ENCODE assay signal across 8 cellular contexts in the genomic region with DNA sequence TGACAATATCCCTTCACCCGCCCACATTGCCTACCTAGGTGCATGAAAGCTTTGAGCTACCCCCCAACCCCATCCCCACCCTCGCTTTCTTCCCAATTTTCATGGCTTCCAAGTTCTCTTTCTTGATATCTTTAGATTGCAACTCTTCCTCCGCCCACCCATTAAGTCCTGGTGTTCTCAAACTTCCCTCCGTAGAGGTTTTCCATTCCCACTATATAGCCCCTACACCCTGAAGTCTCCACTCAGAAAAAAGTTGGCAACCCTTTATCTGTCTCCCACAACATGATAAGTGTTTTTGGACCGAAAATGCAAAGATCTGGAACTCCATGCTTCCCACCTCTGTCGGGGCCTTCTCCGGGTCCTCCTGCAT. TPM values are rescaled to one million over a fixed set of nuclear protein-coding genes. Genes with fewer than 3 reads are reported as not detected.
DNase-seq lines count a peak whose midpoint lies in the region; ATAC-seq, FAIRE-seq and TF ChIP-seq lines count a peak whose summit lies in the region.

No MANE protein-coding gene starts in this region.

- peaks cover 23% of the 10 kb centered on the region for H3K79me2 ChIP-seq in DOHH2 (ENCODE audit: control insufficient read depth, low read length)

- TF ChIP-seq CTCF in DOHH2 (IDR thresholded peaks at IDR 0.05; ENCODE audit: low read depth, low read length, poor library complexity, severe bottlenecking) (no peak), esophagus muscularis mucosa (IDR thresholded peaks at IDR 0.05) (no peak), pancreas (IDR thresholded peaks at IDR 0.05) (no peak)

- H3K9me3 ChIP-seq in DOHH2 (ENCODE audit: control insufficient read depth, insufficient read depth, low read length) (no peaks in the 10 kb centered on the region), SJCRH30 (replicated peaks) (no peaks in the 10 kb centered on the region), esophagus muscularis mucosa (no peaks in the 10 kb centered on the region), pancreas (no peaks in the 10 kb centered on the region)

- ATAC-seq in pancreas: peak in 3 of 4 donors; percentile 0 to 2 (median 1)
- ATAC-seq in activated CD4-positive, CD25-positive, alpha-beta regulatory T cell treated with anti-CD3 and anti-CD28 coated beads, Interleukin-2, amount 50 U/mL, for 24 hours: no peak

- no peaks in the 10 kb centered on the region for H4K20me1 ChIP-seq in DOHH2 (ENCODE audit: control insufficient read depth, insufficient read depth, low read depth, low read length)

- TF ChIP-seq POLR2A in esophagus muscularis mucosa (IDR thresholded peaks at IDR 0.05; ENCODE audit: low read depth): no peak

- H3K4me2 ChIP-seq in DOHH2 (ENCODE audit: low read length): peak overlapping the region; percentile 88

- H3K27me3 ChIP-seq in DOHH2 (ENCODE audit: control insufficient read depth, low read length) (no peaks in the 10 kb centered on the region), SJCRH30 (no peaks in the 10 kb centered on the region), esophagus muscularis mucosa (no peaks in the 10 kb centered on the region), pancreas (no peaks in the 10 kb centered on the region)

- TF ChIP-seq EP300 in esophagus muscularis mucosa (IDR thresholded peaks at IDR 0.05): no peak

- H3K36me3 ChIP-seq in DOHH2 (ENCODE audit: control insufficient read depth, low read length): peaks cover 21% of the 10 kb centered on the region
- peaks cover 2% of the 10 kb centered on the region; the same call in 1 of the 2 replicates for H3K36me3 ChIP-seq in SJCRH30
- peaks cover 0 to 4% (median under 1%) of the 10 kb centered on the region in 4 donors for H3K36me3 ChIP-seq in esophagus muscularis mucosa
- H3K36me3 ChIP-seq in pancreas: no peaks in the 10 kb centered on the region

- H3K4me3 ChIP-seq in DOHH2 (ENCODE audit: low read length): peak overlapping the region; percentile 97
- H3K4me3 ChIP-seq in SJCRH30: peak overlapping the region; percentile 82
- peak overlapping the region; percentile 61 to 90 (median 86) for H3K4me3 ChIP-seq in esophagus muscularis mucosa
- H3K4me3 ChIP-seq in pancreas: peak overlapping the region; percentile 58 to 78 (median 66)

- H3K9me2 ChIP-seq in DOHH2 (replicated peaks; ENCODE audit: control insufficient read depth, low read length): no peaks in the 10 kb centered on the region

- no peak for DNase-seq in SJCRH30
- no peak for DNase-seq in esophagus muscularis mucosa (ENCODE audit: extremely low spot score)
- no peak for DNase-seq in pancreas
- DNase-seq in GM19238 (ENCODE audit: insufficient read length, low spot score): no peak
- no peak for DNase-seq in GM19239 (ENCODE audit: insufficient read length, low spot score)
- DNase-seq in HCEC 1CT: no peak

- H3F3A ChIP-seq in DOHH2 (ENCODE audit: control insufficient read depth, insufficient read depth): peaks cover 29% of the 10 kb centered on the region

- H3K4me1 ChIP-seq in DOHH2 (ENCODE audit: control insufficient read depth, low read length) (peaks cover 46% of the 10 kb centered on the region), SJCRH30 (peaks cover 5% of the 10 kb centered on the region; the same call in 1 of the 2 replicates), esophagus muscularis mucosa (peaks cover 10 to 26% (median 22%) of the 10 kb centered on the region in 4 donors), pancreas (peaks cover 0 to 6% (median 5%) of the 10 kb centered on the region in 3 donors)

- intact Hi-C loops in esophagus muscularis mucosa (cut with DNase I): loop anchor here (5.0 kb wide), 1 partner anchor 33 kb away; no protein-coding TSS in a partner anchor
- intact Hi-C loops in pancreas (cut with DNase I): no loop called here

- H3K27ac ChIP-seq in DOHH2 (ENCODE audit: low read depth, low read length) (peak overlapping the region; percentile 5; the same call in 1 of the 2 replicates), SJCRH30 (peak overlapping the region; percentile 28; the same call in 1 of the 2 replicates), esophagus muscularis mucosa (replicated peaks in 1 of 4) (peak overlapping the region; percentile 88 to 92 (median 92)), pancreas (peak overlapping the region; percentile 71 to 93 (median 86))

- FAIRE-seq in pancreas (lab: Jason Lieb, UNC) (no peak), GM19239 (lab: Jason Lieb, UNC) (no peak)

- WGBS in esophagus muscularis mucosa: 28% methylated on average over 7 of the region's 7 CpGs
- WGBS in pancreas, 2 donors: 13 to 16% methylated on average over 7 of the region's 7 CpGs

RNA-seq across cellular contexts. Expression of gene ZNF70, which starts 0.6 kb away (rescaled TPM):
- 6.1 and 7.1 TPM in 2 replicates for total RNA-seq in SJCRH30 (2014; rRNA removed; shearing (Covaris generic))
- total RNA-seq in esophagus muscularis mucosa: 1 to 10 TPM; 3.1 to 6.5 (median 5.4) TPM
- 1 to 10 TPM; 2.2 to 4.3 (median 2.8) TPM for total RNA-seq in pancreas
- 1 to 10 TPM in 1 of 2 donors, under 1 TPM in 1; 0.77 to 1.4 TPM for polyA plus RNA-seq in pancreas

RNA-seq across cellular contexts. Expression of gene VPREB3, which starts 3.9 kb away (rescaled TPM):
- 0.28 TPM in 1 of 2 replicates, not detected in the other for total RNA-seq in SJCRH30 (2014; rRNA removed; shearing (Covaris generic))
- total RNA-seq in esophagus muscularis mucosa: not detected
- total RNA-seq in pancreas: under 1 TPM in 1 of 6 donors, not detected in 5; 0.78 TPM
- polyA plus RNA-seq in pancreas: under 1 TPM in 1 of 2 donors, not detected in 1; 0.80 TPM

RNA-seq across cellular contexts. Expression of gene C22orf15, which starts 12.4 kb away (rescaled TPM):
- not detected in 2 replicates for total RNA-seq in SJCRH30 (2014; rRNA removed; shearing (Covaris generic))
- total RNA-seq in esophagus muscularis mucosa (under 1 TPM in 1 of 4 donors, not detected in 3; 0.58 TPM), pancreas (not detected)
- polyA plus RNA-seq in pancreas: not detected

RNA-seq across cellular contexts. Expression of gene CHCHD10, which starts 17.4 kb away (rescaled TPM):
- total RNA-seq in SJCRH30 (2014; rRNA removed; shearing (Covaris generic)): 10.9 and 14.1 TPM in 2 replicates
- total RNA-seq in esophagus muscularis mucosa: 10 to 100 TPM; 22.9 to 97.7 (median 44.6) TPM
- 10 to 100 TPM; 30.6 to 75.5 (median 50.6) TPM for total RNA-seq in pancreas
- 100 to 1,000 TPM in 1 of 2 donors, 10 to 100 TPM in 1; 81.2 to 134 TPM for polyA plus RNA-seq in pancreas

RNA-seq across cellular contexts. Expression of gene MMP11, which starts 22.3 kb away (rescaled TPM):
- total RNA-seq in SJCRH30 (2014; rRNA removed; shearing (Covaris generic)): 6.6 TPM in 2 replicates
- 1 to 10 TPM; 2.8 to 6.5 (median 5.4) TPM for total RNA-seq in esophagus muscularis mucosa
- total RNA-seq in pancreas: 10 to 100 TPM in 1 of 6 donors, 1 to 10 TPM in 1, under 1 TPM in 4; 0.43 to 17.6 (median 0.60) TPM
- 1 to 10 TPM in 1 of 2 donors, under 1 TPM in 1; 0.87 to 1.3 TPM for polyA plus RNA-seq in pancreas

Comparison
In these comparisons a context has a peak if more than half of its experiments do, and no peak if none do; other contexts are left out.
1. H3K27ac ChIP-seq: peak in every context shown above with its lines; median percentile 92 in esophagus muscularis mucosa; 86 in pancreas; 28 in SJCRH30; 5 in DOHH2.
2. ATAC-seq: peak in pancreas (3 of 4); none in activated CD4-positive, CD25-positive, alpha-beta regulatory T cell treated with anti-CD3 and anti-CD28 coated beads, Interleukin-2, amount 50 U/mL, for 24 hours (0 of 2).
3. Peak in every context shown above with its lines, with median percentiles within 50 percentile points of each other: H3K4me3 ChIP-seq.